ENCODE assay signal across 1 cellular context in the genomic region with DNA sequence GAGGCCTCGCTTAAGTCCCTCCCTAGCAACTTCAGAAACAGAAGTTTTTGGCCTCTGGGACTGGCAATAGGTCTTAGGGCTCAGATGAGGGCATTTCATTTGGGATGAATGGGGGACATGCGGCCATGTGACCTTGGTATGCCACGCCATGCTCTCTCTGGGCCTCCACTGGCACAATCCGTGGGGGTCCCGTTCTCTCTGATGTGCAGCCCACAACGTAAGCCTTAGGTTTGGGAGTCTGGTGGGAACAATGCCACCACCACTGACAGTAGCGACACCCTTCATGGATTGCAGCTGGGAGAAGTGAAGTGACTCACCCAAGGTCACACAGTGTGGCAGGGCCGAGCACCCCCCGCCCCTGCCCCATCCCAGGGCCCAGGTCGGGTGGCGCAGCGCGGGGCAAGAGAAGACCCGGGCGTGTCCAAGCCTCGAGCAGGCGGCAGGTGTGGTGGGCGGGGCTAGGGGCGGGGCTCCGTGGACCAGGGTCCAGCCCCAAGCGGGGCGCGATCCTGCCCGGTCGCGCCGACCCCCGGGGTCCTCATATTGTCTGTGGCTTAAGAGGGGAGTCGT.
A peak's percentile ranks its signal among the peaks of the same experiment; 100 is the strongest.
TF ChIP-seq lines count a peak whose summit lies in the region.

No MANE protein-coding gene starts in this region.

TF ChIP-seq in HepG2, 621 proteins besides CTCF, POLR2A, EP300 and RAD21 (continued from another document):
- TF ChIP-seq, protein P1, sequence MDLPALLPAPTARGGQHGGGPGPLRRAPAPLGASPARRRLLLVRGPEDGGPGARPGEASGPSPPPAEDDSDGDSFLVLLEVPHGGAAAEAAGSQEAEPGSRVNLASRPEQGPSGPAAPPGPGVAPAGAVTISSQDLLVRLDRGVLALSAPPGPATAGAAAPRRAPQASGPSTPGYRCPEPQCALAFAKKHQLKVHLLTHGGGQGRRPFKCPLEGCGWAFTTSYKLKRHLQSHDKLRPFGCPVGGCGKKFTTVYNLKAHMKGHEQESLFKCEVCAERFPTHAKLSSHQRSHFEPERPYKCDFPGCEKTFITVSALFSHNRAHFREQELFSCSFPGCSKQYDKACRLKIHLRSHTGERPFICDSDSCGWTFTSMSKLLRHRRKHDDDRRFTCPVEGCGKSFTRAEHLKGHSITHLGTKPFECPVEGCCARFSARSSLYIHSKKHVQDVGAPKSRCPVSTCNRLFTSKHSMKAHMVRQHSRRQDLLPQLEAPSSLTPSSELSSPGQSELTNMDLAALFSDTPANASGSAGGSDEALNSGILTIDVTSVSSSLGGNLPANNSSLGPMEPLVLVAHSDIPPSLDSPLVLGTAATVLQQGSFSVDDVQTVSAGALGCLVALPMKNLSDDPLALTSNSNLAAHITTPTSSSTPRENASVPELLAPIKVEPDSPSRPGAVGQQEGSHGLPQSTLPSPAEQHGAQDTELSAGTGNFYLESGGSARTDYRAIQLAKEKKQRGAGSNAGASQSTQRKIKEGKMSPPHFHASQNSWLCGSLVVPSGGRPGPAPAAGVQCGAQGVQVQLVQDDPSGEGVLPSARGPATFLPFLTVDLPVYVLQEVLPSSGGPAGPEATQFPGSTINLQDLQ (CRISPR knock-in tag; IDR thresholded peaks at IDR 0.05), result no peak
- TF ChIP-seq, protein P2, sequence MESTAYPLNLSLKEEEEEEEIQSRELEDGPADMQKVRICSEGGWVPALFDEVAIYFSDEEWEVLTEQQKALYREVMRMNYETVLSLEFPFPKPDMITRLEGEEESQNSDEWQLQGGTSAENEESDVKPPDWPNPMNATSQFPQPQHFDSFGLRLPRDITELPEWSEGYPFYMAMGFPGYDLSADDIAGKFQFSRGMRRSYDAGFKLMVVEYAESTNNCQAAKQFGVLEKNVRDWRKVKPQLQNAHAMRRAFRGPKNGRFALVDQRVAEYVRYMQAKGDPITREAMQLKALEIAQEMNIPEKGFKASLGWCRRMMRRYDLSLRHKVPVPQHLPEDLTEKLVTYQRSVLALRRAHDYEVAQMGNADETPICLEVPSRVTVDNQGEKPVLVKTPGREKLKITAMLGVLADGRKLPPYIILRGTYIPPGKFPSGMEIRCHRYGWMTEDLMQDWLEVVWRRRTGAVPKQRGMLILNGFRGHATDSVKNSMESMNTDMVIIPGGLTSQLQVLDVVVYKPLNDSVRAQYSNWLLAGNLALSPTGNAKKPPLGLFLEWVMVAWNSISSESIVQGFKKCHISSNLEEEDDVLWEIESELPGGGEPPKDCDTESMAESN (CRISPR knock-in tag; conservative IDR thresholded peaks at IDR 0.05), result no peak
- TF ChIP-seq ZBTB7A (CRISPR knock-in tag; IDR thresholded peaks at IDR 0.05), result no peak
- TF ChIP-seq CHD4 (IDR thresholded peaks at IDR 0.05; ENCODE audit: borderline replicate concordance, low read length), result peak; percentile 96
- 0 out of 2 replicates have a peak, but pooled peaks have one; percentile 6 for TF ChIP-seq ZNF572 (CRISPR knock-in tag; IDR thresholded peaks at IDR 0.05)
- TF ChIP-seq KLF6 (CRISPR knock-in tag; IDR thresholded peaks at IDR 0.05), result no peak; the same call in 1 of the 2 replicates
- TF ChIP-seq NR1H2 (CRISPR knock-in tag; IDR thresholded peaks at IDR 0.05; ENCODE audit: borderline replicate concordance, low read depth), result no peak
- TF ChIP-seq, protein P3, sequence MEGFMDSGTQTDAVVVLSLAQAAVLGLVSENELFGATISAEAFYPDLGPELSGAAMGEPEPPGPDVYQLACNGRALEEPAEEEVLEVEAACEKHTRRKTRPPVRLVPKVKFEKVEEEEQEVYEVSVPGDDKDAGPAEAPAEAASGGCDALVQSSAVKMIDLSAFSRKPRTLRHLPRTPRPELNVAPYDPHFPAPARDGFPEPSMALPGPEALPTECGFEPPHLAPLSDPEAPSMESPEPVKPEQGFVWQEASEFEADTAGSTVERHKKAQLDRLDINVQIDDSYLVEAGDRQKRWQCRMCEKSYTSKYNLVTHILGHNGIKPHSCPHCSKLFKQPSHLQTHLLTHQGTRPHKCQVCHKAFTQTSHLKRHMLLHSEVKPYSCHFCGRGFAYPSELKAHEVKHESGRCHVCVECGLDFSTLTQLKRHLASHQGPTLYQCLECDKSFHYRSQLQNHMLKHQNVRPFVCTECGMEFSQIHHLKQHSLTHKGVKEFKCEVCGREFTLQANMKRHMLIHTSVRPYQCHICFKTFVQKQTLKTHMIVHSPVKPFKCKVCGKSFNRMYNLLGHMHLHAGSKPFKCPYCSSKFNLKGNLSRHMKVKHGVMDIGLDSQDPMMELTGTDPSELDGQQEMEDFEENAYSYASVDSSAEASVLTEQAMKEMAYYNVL (CRISPR knock-in tag; IDR thresholded peaks at IDR 0.05; ENCODE audit: borderline replicate concordance), result no peak
- TF ChIP-seq, protein P4, sequence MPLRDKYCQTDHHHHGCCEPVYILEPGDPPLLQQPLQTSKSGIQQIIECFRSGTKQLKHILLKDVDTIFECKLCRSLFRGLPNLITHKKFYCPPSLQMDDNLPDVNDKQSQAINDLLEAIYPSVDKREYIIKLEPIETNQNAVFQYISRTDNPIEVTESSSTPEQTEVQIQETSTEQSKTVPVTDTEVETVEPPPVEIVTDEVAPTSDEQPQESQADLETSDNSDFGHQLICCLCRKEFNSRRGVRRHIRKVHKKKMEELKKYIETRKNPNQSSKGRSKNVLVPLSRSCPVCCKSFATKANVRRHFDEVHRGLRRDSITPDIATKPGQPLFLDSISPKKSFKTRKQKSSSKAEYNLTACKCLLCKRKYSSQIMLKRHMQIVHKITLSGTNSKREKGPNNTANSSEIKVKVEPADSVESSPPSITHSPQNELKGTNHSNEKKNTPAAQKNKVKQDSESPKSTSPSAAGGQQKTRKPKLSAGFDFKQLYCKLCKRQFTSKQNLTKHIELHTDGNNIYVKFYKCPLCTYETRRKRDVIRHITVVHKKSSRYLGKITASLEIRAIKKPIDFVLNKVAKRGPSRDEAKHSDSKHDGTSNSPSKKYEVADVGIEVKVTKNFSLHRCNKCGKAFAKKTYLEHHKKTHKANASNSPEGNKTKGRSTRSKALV (CRISPR knock-in tag; IDR thresholded peaks at IDR 0.05), result peak; percentile 54; the same call in 1 of the 2 replicates
- TF ChIP-seq ZNF24 (IDR thresholded peaks at IDR 0.05), result 0 out of 2 replicates have a peak, but pooled peaks have one; percentile 1
- no peak for TF ChIP-seq ZNF780A (CRISPR knock-in tag; IDR thresholded peaks at IDR 0.05)
- no peak; the same call in 1 of the 2 replicates for TF ChIP-seq BRCA1 (CRISPR knock-in tag; IDR thresholded peaks at IDR 0.05)
- 0 out of 2 replicates have a peak, but pooled peaks have one; percentile 32 for TF ChIP-seq IRX3 (CRISPR knock-in tag; IDR thresholded peaks at IDR 0.05; ENCODE audit: borderline replicate concordance, low read depth)
- TF ChIP-seq SOX13 (IDR thresholded peaks at IDR 0.05), result no peak
- peak in 1 of 2 experiments; percentile 41; a peak in 1 of 4 replicates for TF ChIP-seq SOX13 (CRISPR knock-in tag; conservative IDR thresholded peaks at IDR 0.05 in 1 of 2, IDR thresholded peaks at IDR 0.05 in 1 of 2)
- no peak; the same call in 1 of the 2 replicates for TF ChIP-seq ELF3 (CRISPR knock-in tag; IDR thresholded peaks at IDR 0.05)
- TF ChIP-seq, protein P5, sequence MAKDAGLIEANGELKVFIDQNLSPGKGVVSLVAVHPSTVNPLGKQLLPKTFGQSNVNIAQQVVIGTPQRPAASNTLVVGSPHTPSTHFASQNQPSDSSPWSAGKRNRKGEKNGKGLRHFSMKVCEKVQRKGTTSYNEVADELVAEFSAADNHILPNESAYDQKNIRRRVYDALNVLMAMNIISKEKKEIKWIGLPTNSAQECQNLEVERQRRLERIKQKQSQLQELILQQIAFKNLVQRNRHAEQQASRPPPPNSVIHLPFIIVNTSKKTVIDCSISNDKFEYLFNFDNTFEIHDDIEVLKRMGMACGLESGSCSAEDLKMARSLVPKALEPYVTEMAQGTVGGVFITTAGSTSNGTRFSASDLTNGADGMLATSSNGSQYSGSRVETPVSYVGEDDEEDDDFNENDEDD (CRISPR knock-in tag; IDR thresholded peaks at IDR 0.05; ENCODE audit: borderline replicate concordance), result 0 out of 2 replicates have a peak, but pooled peaks have one; percentile 8
- TF ChIP-seq GATA4 (IDR thresholded peaks at IDR 0.05; ENCODE audit: borderline replicate concordance, low read depth), result 0 out of 2 replicates have a peak, but pooled peaks have one; percentile 8
- no peak for TF ChIP-seq ZFX (CRISPR knock-in tag; IDR thresholded peaks at IDR 0.05; ENCODE audit: low read depth)
- TF ChIP-seq SP4 (CRISPR knock-in tag; IDR thresholded peaks at IDR 0.05), result no peak
- TF ChIP-seq MYC (CRISPR knock-in tag; IDR thresholded peaks at IDR 0.05; ENCODE audit: borderline replicate concordance), result peak; percentile 77
- TF ChIP-seq ZNF678 (CRISPR knock-in tag; IDR thresholded peaks at IDR 0.05), result no peak
- TF ChIP-seq ARNTL (CRISPR knock-in tag; IDR thresholded peaks at IDR 0.05), result peak; percentile 48; the same call in 1 of the 2 replicates
- TF ChIP-seq, protein P6, sequence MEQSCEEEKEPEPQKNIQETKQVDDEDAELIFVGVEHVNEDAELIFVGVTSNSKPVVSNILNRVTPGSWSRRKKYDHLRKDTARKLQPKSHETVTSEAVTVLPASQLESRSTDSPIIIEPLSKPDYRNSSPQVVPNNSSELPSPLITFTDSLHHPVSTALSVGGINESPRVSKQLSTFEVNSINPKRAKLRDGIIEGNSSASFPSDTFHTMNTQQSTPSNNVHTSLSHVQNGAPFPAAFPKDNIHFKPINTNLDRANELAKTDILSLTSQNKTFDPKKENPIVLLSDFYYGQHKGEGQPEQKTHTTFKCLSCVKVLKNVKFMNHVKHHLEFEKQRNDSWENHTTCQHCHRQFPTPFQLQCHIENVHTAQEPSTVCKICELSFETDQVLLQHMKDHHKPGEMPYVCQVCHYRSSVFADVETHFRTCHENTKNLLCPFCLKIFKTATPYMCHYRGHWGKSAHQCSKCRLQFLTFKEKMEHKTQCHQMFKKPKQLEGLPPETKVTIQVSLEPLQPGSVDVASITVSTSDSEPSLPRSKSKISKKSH (CRISPR knock-in tag; IDR thresholded peaks at IDR 0.05; ENCODE audit: borderline replicate concordance), result peak; percentile 3
- TF ChIP-seq SAP130 (CRISPR knock-in tag; IDR thresholded peaks at IDR 0.05; ENCODE audit: low read depth), result peak; percentile 45
- TF ChIP-seq CEBPB (IDR thresholded peaks at IDR 0.05; ENCODE audit: borderline replicate concordance, low read depth, low read length), result peak; percentile 8; the same call in 1 of the 2 replicates
- no peak for TF ChIP-seq ZNF891 (CRISPR knock-in tag; IDR thresholded peaks at IDR 0.05)
- TF ChIP-seq ELF1 (CRISPR knock-in tag; IDR thresholded peaks at IDR 0.05), result no peak
- TF ChIP-seq ZNF792 (CRISPR knock-in tag; IDR thresholded peaks at IDR 0.05), result no peak; the same call in 1 of the 2 replicates
- TF ChIP-seq SIX1 (CRISPR knock-in tag; IDR thresholded peaks at IDR 0.05; ENCODE audit: borderline replicate concordance), result no peak
- TF ChIP-seq ZFP62 (CRISPR knock-in tag; IDR thresholded peaks at IDR 0.05), result no peak
- TF ChIP-seq ZFP37 (CRISPR knock-in tag; IDR thresholded peaks at IDR 0.05; ENCODE audit: borderline replicate concordance), result no peak
- TF ChIP-seq, protein P7, sequence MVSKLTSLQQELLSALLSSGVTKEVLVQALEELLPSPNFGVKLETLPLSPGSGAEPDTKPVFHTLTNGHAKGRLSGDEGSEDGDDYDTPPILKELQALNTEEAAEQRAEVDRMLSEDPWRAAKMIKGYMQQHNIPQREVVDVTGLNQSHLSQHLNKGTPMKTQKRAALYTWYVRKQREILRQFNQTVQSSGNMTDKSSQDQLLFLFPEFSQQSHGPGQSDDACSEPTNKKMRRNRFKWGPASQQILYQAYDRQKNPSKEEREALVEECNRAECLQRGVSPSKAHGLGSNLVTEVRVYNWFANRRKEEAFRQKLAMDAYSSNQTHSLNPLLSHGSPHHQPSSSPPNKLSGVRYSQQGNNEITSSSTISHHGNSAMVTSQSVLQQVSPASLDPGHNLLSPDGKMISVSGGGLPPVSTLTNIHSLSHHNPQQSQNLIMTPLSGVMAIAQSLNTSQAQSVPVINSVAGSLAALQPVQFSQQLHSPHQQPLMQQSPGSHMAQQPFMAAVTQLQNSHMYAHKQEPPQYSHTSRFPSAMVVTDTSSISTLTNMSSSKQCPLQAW (CRISPR knock-in tag; IDR thresholded peaks at IDR 0.05), result peak; percentile 66; the same call in 1 of the 2 replicates
- TF ChIP-seq ZKSCAN5 (CRISPR knock-in tag; IDR thresholded peaks at IDR 0.05), result no peak
- no peak for TF ChIP-seq ZNF790 (CRISPR knock-in tag; IDR thresholded peaks at IDR 0.05; ENCODE audit: borderline replicate concordance)
- peak; percentile 31; the same call in 1 of the 2 replicates for TF ChIP-seq HOXD1 (CRISPR knock-in tag; IDR thresholded peaks at IDR 0.05)
- no peak for TF ChIP-seq SALL1 (CRISPR knock-in tag; IDR thresholded peaks at IDR 0.05)
- TF ChIP-seq, protein P8, sequence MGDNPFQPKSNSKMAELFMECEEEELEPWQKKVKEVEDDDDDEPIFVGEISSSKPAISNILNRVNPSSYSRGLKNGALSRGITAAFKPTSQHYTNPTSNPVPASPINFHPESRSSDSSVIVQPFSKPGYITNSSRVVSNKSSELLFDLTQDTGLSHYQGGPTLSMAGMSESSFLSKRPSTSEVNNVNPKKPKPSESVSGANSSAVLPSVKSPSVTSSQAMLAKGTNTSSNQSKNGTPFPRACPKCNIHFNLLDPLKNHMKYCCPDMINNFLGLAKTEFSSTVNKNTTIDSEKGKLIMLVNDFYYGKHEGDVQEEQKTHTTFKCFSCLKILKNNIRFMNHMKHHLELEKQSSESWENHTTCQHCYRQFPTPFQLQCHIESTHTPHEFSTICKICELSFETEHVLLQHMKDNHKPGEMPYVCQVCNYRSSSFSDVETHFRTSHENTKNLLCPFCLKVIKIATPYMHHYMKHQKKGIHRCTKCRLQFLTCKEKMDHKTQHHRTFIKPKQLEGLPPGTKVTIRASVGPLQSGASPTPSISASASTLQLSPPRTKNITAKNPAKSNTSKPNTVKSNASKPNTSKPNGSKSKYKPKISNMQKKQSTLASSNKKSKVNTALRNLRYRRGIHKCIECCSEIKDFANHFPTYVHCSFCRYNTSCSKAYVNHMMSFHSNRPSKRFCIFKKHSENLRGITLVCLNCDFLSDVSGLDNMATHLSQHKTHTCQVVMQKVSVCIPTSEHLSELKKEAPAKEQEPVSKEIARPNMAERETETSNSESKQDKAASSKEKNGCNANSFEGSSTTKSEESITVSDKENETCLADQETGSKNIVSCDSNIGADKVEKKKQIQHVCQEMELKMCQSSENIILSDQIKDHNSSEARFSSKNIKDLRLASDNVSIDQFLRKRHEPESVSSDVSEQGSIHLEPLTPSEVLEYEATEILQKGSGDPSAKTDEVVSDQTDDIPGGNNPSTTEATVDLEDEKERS (CRISPR knock-in tag; IDR thresholded peaks at IDR 0.05), result no peak; the same call in 1 of the 2 replicates
- TF ChIP-seq NFATC3 (CRISPR knock-in tag; IDR thresholded peaks at IDR 0.05), result 0 out of 2 replicates have a peak, but pooled peaks have one; percentile 7
